20 cellular contexts compared by ENCODE assay signal in the genomic region with DNA sequence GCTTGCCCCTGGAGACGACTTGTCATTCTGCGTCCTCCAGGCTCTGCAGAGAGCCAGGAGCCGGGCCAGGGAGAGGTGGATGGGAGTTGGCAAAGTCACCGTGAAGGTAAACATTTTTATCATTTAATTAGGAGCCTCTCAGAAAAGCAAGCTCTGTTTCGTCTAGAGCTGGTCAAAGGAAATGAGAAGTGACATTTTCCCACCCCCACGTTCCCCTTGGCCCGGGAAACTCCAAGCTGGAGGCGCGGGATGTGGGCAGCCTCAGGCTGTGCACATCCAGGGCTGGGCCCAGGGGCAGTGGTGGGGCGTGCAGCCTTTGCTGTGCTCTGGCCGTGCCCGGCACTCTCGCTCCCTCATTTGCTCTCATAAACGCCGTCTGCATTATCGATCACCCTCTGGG.
DNase-seq lines count a peak whose midpoint lies in the region; ATAC-seq and TF ChIP-seq lines count a peak whose summit lies in the region.
"Had no signal": no experiment of that assay in that cellular context is flagged by ENCODE, and none has a peak within 500 bp of the region (broad histone marks: within the 10 kb centered on the region; RNA-seq: fewer than 3 reads in every experiment).

No MANE protein-coding gene starts in this region.

- ATAC-seq in lung (ENCODE audit: insufficient read depth, low FRiP score), result no peak
- no peak for ATAC-seq in upper lobe of right lung
- ATAC-seq in GM18868 (IDR thresholded peaks at IDR 0.05; ENCODE audit: unreplicated experiment), result no peak

- POLR2A ChIA-PET in SK-N-SH (lab: Yijun Ruan, JAX), result interaction anchor here (0.5 to 1.8 kb wide), 4 partner anchors 29 to 118 kb away, joined by 3 to 12 read pairs (median 4); no protein-coding TSS in a partner anchor

- peak in 1 of 2 experiments; percentile 82; a peak in 2 of 4 replicates for TF ChIP-seq EP300 in SK-N-SH (IDR thresholded peaks at IDR 0.05; ENCODE audit: borderline replicate concordance in 1 of 2, low read depth in 1 of 2, low read length in 1 of 2)

- H3K27ac ChIP-seq in SK-N-SH (ENCODE audit: low read depth in 2 of 2, low read length in 1 of 2) (peak overlapping the region in 1 of 2 experiments; percentile 83; a peak in 2 of 4 replicates), lung (ENCODE audit: low read depth in 1 of 2, low read length in 1 of 2) (no peak overlapping the region), upper lobe of right lung (no peak overlapping the region), osteoblast (ENCODE audit: low read depth, low read length) (no peak overlapping the region)
- H3K27ac ChIP-seq: C4-2B, lower lobe of right lung, neural progenitor cell, prostate gland, WERI-Rb-1 had no signal

- H3K9ac ChIP-seq in SK-N-SH, result no peak overlapping the region
- H3K9ac ChIP-seq: neural progenitor cell had no signal

- H3F3A ChIP-seq in SK-N-SH (replicated peaks; ENCODE audit: insufficient read depth), result no peaks in the 10 kb centered on the region

- TF ChIP-seq CTCF in SK-N-SH (IDR thresholded peaks at IDR 0.05) (no peak), lung (IDR thresholded peaks at IDR 0.05; ENCODE audit: control extremely low read depth, extremely low read depth) (no peak), upper lobe of right lung (IDR thresholded peaks at IDR 0.05) (no peak), osteoblast (IDR thresholded peaks at IDR 0.05; ENCODE audit: extremely low read depth, low read depth, low read length) (no peak)

- H3K4me2 ChIP-seq in SK-N-SH (0 out of 2 replicates have a peak overlapping the region, but pooled peaks have one; percentile 28), osteoblast (ENCODE audit: insufficient read depth, low read length) (no peak overlapping the region)
- H3K4me2 ChIP-seq: neural progenitor cell had no signal

- intact Hi-C loops in upper lobe of right lung (cut with DNase I), result no loop called here

- H3K27me3 ChIP-seq in SK-N-SH (ENCODE audit: insufficient read depth) (no peaks in the 10 kb centered on the region), lung (ENCODE audit: control insufficient read depth, insufficient read depth) (no peaks in the 10 kb centered on the region), upper lobe of right lung (no peaks in the 10 kb centered on the region), osteoblast (ENCODE audit: insufficient read depth, low read length) (no peaks in the 10 kb centered on the region)

- DNase-seq in activated effector memory CD4-positive, alpha-beta T cell treated with anti-CD3 and anti-CD28 coated beads, Interleukin-2, amount 50 U/mL, for 16 hours, result peak; percentile 27
- DNase-seq in activated effector memory CD4-positive, alpha-beta T cell treated with Interleukin-2 at 50 U/mL for 16 hours, result no peak
- DNase-seq in SK-N-SH (peak; percentile 72), lung (ENCODE audit: low spot score) (peak; percentile 19), upper lobe of right lung (peak; percentile 44), osteoblast (ENCODE audit: insufficient read length, low spot score, missing footprints) (no peak), AG08395 (ENCODE audit: low spot score) (no peak)
- DNase-seq: activated gamma-delta T cell; cerebellar nuclear complex; islet precursor cell; NCI-H1417 treated with DMSO at 0.1 percent for 48 hours; NCI-H524 treated with DMSO at 0.1 percent for 48 hours; RPMI8226; stimulated activated CD4-positive, alpha-beta T cell treated with anti-CD3 and anti-CD28 coated beads, Interleukin-1b, Interleukin-23, amount 100 ng/mL, for 48 hours; WERI-Rb-1 had no signal

- CTCF ChIA-PET in SK-N-SH (lab: Yijun Ruan, JAX), result interaction anchor here (1.4 to 2.6 kb wide), 3 partner anchors 29 to 138 kb away, joined by 4 to 11 read pairs (median 4); a partner anchor contains a TSS

- H3K9me2 ChIP-seq in SK-N-SH, result no peaks in the 10 kb centered on the region

- TF ChIP-seq RAD21 in SK-N-SH (IDR thresholded peaks at IDR 0.05; ENCODE audit: low read length), result 0 out of 2 replicates have a peak, but pooled peaks have one; percentile 3

- H2AFZ ChIP-seq in SK-N-SH (ENCODE audit: low read depth) (no peak overlapping the region), osteoblast (ENCODE audit: low read length) (no peak overlapping the region)
- H2AFZ ChIP-seq: neural progenitor cell had no signal

- 16% methylated on average over 13 of the region's 16 CpGs for WGBS in SK-N-SH (ENCODE audit: low lambda C conversion rate)
- 51 to 67% methylated on average over 16 of the region's 16 CpGs for WGBS in lung, 2 donors

- no peaks in the 10 kb centered on the region for H3K9me3 ChIP-seq in SK-N-SH
- no peaks in the 10 kb centered on the region for H3K9me3 ChIP-seq in lung (ENCODE audit: control insufficient read depth in 2 of 2, insufficient read depth in 1 of 2, low read length in 1 of 2)
- no peaks in the 10 kb centered on the region for H3K9me3 ChIP-seq in upper lobe of right lung
- no peaks in the 10 kb centered on the region for H3K9me3 ChIP-seq in osteoblast (ENCODE audit: low read depth, low read length)
- H3K9me3 ChIP-seq: lower lobe of right lung, prostate gland had no signal

- H3K36me3 ChIP-seq in SK-N-SH (replicated peaks in 1 of 2; ENCODE audit: control insufficient read depth in 1 of 2, insufficient read depth in 2 of 2, low read length in 1 of 2), result no peaks in the 10 kb centered on the region
- no peaks in the 10 kb centered on the region for H3K36me3 ChIP-seq in lung (ENCODE audit: control insufficient read depth in 2 of 2, insufficient read depth in 2 of 2, low read length in 2 of 2)
- H3K36me3 ChIP-seq in upper lobe of right lung, result no peaks in the 10 kb centered on the region
- H3K36me3 ChIP-seq in osteoblast (ENCODE audit: insufficient read depth, low read length), result no peaks in the 10 kb centered on the region
- H3K36me3 ChIP-seq: lower lobe of right lung, neural progenitor cell, prostate gland, WERI-Rb-1 had no signal

- H3K79me2 ChIP-seq in SK-N-SH (ENCODE audit: insufficient read depth) (no peaks in the 10 kb centered on the region), osteoblast (ENCODE audit: insufficient read depth, low read length) (no peaks in the 10 kb centered on the region)

- H3K4me1 ChIP-seq in SK-N-SH (ENCODE audit: control insufficient read depth in 1 of 2, insufficient read depth in 2 of 2, low read depth in 1 of 2, low read length in 1 of 2) (peaks cover 0 to 48% of the 10 kb centered on the region in 2 experiments; a peak in 2 of 4 replicates), lung (ENCODE audit: control insufficient read depth in 2 of 2, insufficient read depth in 2 of 2, low read length in 2 of 2) (no peaks in the 10 kb centered on the region), upper lobe of right lung (no peaks in the 10 kb centered on the region), osteoblast (ENCODE audit: insufficient read depth, low read length) (no peaks in the 10 kb centered on the region)
- H3K4me1 ChIP-seq: lower lobe of right lung, prostate gland had no signal

- no peak overlapping the region; a peak in 1 of 4 replicates for H3K4me3 ChIP-seq in SK-N-SH (ENCODE audit: low read depth in 2 of 2, low read length in 1 of 2)
- no peak overlapping the region for H3K4me3 ChIP-seq in lung
- H3K4me3 ChIP-seq in upper lobe of right lung, result no peak overlapping the region
- no peak overlapping the region for H3K4me3 ChIP-seq in osteoblast (ENCODE audit: insufficient read depth, low read length)
- H3K4me3 ChIP-seq: lower lobe of right lung, neural progenitor cell, prostate gland had no signal

- H4K20me1 ChIP-seq in SK-N-SH (ENCODE audit: insufficient read depth) (no peaks in the 10 kb centered on the region), osteoblast (ENCODE audit: insufficient read depth, low read length) (no peaks in the 10 kb centered on the region)

TF ChIP-seq in SK-N-SH, 30 proteins besides CTCF, POLR2A, EP300 and RAD21:
- TF ChIP-seq NFIC (IDR thresholded peaks at IDR 0.05; ENCODE audit: borderline replicate concordance) (no peak), TCF12 (IDR thresholded peaks at IDR 0.05) (peak; percentile 65), RCOR1 (IDR thresholded peaks at IDR 0.05; ENCODE audit: low read length) (0 out of 2 replicates have a peak, but pooled peaks have one; percentile 64)
- TF ChIP-seq, protein P1, sequence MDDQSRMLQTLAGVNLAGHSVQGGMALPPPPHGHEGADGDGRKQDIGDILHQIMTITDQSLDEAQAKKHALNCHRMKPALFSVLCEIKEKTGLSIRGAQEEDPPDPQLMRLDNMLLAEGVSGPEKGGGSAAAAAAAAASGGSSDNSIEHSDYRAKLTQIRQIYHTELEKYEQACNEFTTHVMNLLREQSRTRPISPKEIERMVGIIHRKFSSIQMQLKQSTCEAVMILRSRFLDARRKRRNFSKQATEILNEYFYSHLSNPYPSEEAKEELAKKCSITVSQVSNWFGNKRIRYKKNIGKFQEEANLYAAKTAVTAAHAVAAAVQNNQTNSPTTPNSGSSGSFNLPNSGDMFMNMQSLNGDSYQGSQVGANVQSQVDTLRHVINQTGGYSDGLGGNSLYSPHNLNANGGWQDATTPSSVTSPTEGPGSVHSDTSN (IDR thresholded peaks at IDR 0.05), result peak; percentile 40; the same call in 1 of the 2 replicates

Comparison
In these comparisons a context has a peak if more than half of its experiments do, and no peak if none do; other contexts are left out.
1. DNase-seq: peak in activated effector memory CD4-positive, alpha-beta T cell treated with anti-CD3 and anti-CD28 coated beads, Interleukin-2, amount 50 U/mL, for 16 hours (single experiment), SK-N-SH (single experiment), lung (single experiment) and upper lobe of right lung (single experiment); none in activated effector memory CD4-positive, alpha-beta T cell treated with Interleukin-2 at 50 U/mL for 16 hours (single experiment), osteoblast (single experiment) and AG08395 (single experiment).